ENCODE assay signal across 20 cellular contexts in the genomic region with DNA sequence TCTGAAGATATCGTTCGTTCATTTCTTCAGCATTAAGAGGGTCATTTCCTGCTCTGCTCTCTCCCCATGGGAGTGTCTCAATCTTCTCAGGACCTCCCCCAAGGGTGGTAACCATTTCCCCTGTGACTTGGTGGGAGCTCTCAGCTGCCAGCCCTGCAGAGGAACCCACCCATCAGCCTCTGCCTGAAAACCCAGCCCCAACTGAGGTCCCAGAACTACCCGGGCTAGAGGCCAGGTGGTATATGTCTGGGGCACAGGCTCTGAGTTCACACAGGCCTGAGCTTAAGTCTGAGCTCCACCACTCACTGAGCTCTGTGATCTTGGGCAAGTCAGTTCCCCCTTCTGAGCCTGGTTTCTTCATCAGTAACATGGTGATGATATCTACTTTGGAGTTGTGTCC. TPM values are rescaled to one million over a fixed set of nuclear protein-coding genes. Genes with fewer than 3 reads are reported as not detected.
DNase-seq lines count a peak whose midpoint lies in the region; ATAC-seq, FAIRE-seq and TF ChIP-seq lines count a peak whose summit lies in the region.
"Had no signal": no experiment of that assay in that cellular context is flagged by ENCODE, and none has a peak within 500 bp of the region (broad histone marks: within the 10 kb centered on the region; RNA-seq: fewer than 3 reads in every experiment).

No MANE protein-coding gene starts in this region.

- H3K79me2 ChIP-seq in Karpas-422 (ENCODE audit: low read length) (no peaks in the 10 kb centered on the region), HepG2 (ENCODE audit: insufficient read depth, low read length) (no peaks in the 10 kb centered on the region)

- no peaks in the 10 kb centered on the region for H3K9me2 ChIP-seq in Karpas-422 (replicated peaks; ENCODE audit: insufficient read depth, low read length)

- no peaks in the 10 kb centered on the region for H3K36me3 ChIP-seq in BLaER1 treated with 17β-estradiol and CSF1 and Interleukin-3, amounts not matched to agents 10 nM and 100 nM
- no peaks in the 10 kb centered on the region for H3K36me3 ChIP-seq in Karpas-422 (ENCODE audit: insufficient read depth, low read length)
- no peaks in the 10 kb centered on the region for H3K36me3 ChIP-seq in HepG2 (replicated peaks in 1 of 2; ENCODE audit: control insufficient read depth in 1 of 2, insufficient read depth in 2 of 2, low read length in 2 of 2)
- no peaks in the 10 kb centered on the region for H3K36me3 ChIP-seq in spleen

- H3K27me3 ChIP-seq in BLaER1 treated with 17β-estradiol and CSF1 and Interleukin-3, amounts not matched to agents 10 nM and 100 nM: no peaks in the 10 kb centered on the region
- H3K27me3 ChIP-seq in Karpas-422 (ENCODE audit: low read length): no peaks in the 10 kb centered on the region
- peaks cover 1 to 15% of the 10 kb centered on the region in 2 experiments; a peak in 4 of 5 replicates for H3K27me3 ChIP-seq in HepG2 (ENCODE audit: control insufficient read depth in 1 of 2, insufficient read depth in 2 of 2, low read length in 2 of 2)
- H3K27me3 ChIP-seq in spleen (replicated peaks in 1 of 7): peaks cover 0 to 6% (median 0%) of the 10 kb centered on the region in 7 donors

- ATAC-seq in HepG2: 0 out of 3 replicates have a peak, but pooled peaks have one; percentile 10
- no peak for ATAC-seq in HG02763 (IDR thresholded peaks at IDR 0.05; ENCODE audit: unreplicated experiment)

- H3K9ac ChIP-seq in BLaER1 treated with 17β-estradiol and CSF1 and Interleukin-3, amounts not matched to agents 10 nM and 100 nM: 0 out of 22 replicates have a peak overlapping the region, but pooled peaks of 2 of the 11 experiments have one; percentile 2 to 13
- H3K9ac ChIP-seq in Karpas-422 (ENCODE audit: low read length) (peak overlapping the region; percentile 13; the same call in 1 of the 2 replicates), HepG2 (ENCODE audit: insufficient read depth, low read depth, low read length) (no peak overlapping the region)

- intact Hi-C loops in HepG2 (cut with micrococcal nuclease; ENCODE audit: unreplicated experiment) (no loop called here), spleen (cut with DNase I; ENCODE audit: low total_unique reads) (no loop called here)

- H3K9me3 ChIP-seq in BLaER1 treated with 17β-estradiol and CSF1 and Interleukin-3, amounts not matched to agents 10 nM and 100 nM (replicated peaks in 1 of 11): no peaks in the 10 kb centered on the region
- no peaks in the 10 kb centered on the region for H3K9me3 ChIP-seq in Karpas-422 (ENCODE audit: low read length)
- H3K9me3 ChIP-seq in HepG2 (ENCODE audit: low read length): no peaks in the 10 kb centered on the region
- H3K9me3 ChIP-seq in spleen: no peaks in the 10 kb centered on the region

- DNase-seq in Karpas-422 (peak; percentile 71), HepG2 (ENCODE audit: low spot score) (no peak), spleen (peak; percentile 41), NCI-H510A (lab: John Stamatoyannopoulos, UW) (no peak), NCI-H2227 treated with DMSO at 0.1 percent for 48 hours (lab: John Stamatoyannopoulos, UW) (no peak)
- DNase-seq: C1 segment of cervical spinal cord, MM.1S, NCI-H1694 treated with DMSO at 0.1 percent for 48 hours, NCI-H2107, NCI-H524 treated with DMSO at 0.1 percent for 48 hours, PC-9 had no signal

- POLR2A ChIA-PET in HepG2 (lab: Yijun Ruan, JAX): no interaction called here

- H3K4me2 ChIP-seq in BLaER1 treated with 17β-estradiol and CSF1 and Interleukin-3, amounts not matched to agents 10 nM and 100 nM: peak overlapping the region in 10 of 11 experiments; percentile 9 to 72 (median 58); a peak in 18 of 22 replicates
- peak overlapping the region; percentile 38 for H3K4me2 ChIP-seq in Karpas-422 (ENCODE audit: low read depth, low read length, poor library complexity, severe bottlenecking)
- no peak overlapping the region for H3K4me2 ChIP-seq in HepG2 (ENCODE audit: low read depth, low read length)
- H3K4me2 ChIP-seq: PC-9 had no signal

- peaks cover 0 to 4% (median 0%) of the 10 kb centered on the region in 11 experiments; a peak in 2 of 22 replicates for H4K20me1 ChIP-seq in BLaER1 treated with 17β-estradiol and CSF1 and Interleukin-3, amounts not matched to agents 10 nM and 100 nM
- H4K20me1 ChIP-seq in Karpas-422 (ENCODE audit: insufficient read depth, low read depth, low read length) (no peaks in the 10 kb centered on the region), HepG2 (ENCODE audit: insufficient read depth, low read length) (no peaks in the 10 kb centered on the region)

- CTCF ChIA-PET in HepG2 (lab: Yijun Ruan, JAX; ENCODE audit: low intra/inter-chr PET ratio, low total read pairs): interaction anchor here (0.7 kb wide), 1 partner anchor 223 kb away, joined by 3 read pairs; no protein-coding TSS in a partner anchor

- H3K4me3 ChIP-seq in BLaER1 treated with 17β-estradiol and CSF1 and Interleukin-3, amounts not matched to agents 10 nM and 100 nM: no peak overlapping the region
- H3K4me3 ChIP-seq in Karpas-422 (ENCODE audit: low read length) (no peak overlapping the region), HepG2 (replicated peaks in 1 of 3; ENCODE audit: insufficient read depth in 1 of 3, low read depth in 2 of 3, low read length in 3 of 3) (no peak overlapping the region), spleen (no peak overlapping the region)
- H3K4me3 ChIP-seq: PC-9, SK-N-MC had no signal

- no peak for FAIRE-seq in HepG2 (lab: Jason Lieb, UNC)
- FAIRE-seq: G401.6, H54, HTR-8/SVneo had no signal

- in situ Hi-C loops in HepG2 (cut with HindIII; ENCODE audit: extremely low pct_ligation_motif_present, low pct_unique_long_range_greater_than_20kb): loop anchor here (10.0 kb wide), 1 partner anchor 219 kb away; no protein-coding TSS in a partner anchor

- BruUV-seq in HepG2 (replicated peaks; lab: Mats Ljungman, UMichigan): no TSS peak

- H3K27ac ChIP-seq in BLaER1 treated with 17β-estradiol and CSF1 and Interleukin-3, amounts not matched to agents 10 nM and 100 nM: peak overlapping the region in 4 of 11 experiments; percentile 2 to 42 (median 22); a peak in 3 of 22 replicates
- H3K27ac ChIP-seq in Karpas-422 (ENCODE audit: low read length) (no peak overlapping the region), HepG2 (ENCODE audit: extremely low read length, insufficient read depth, low read length) (no peak overlapping the region), spleen (no peak overlapping the region)
- H3K27ac ChIP-seq: HL-60, PC-9, SK-N-MC had no signal

- H2AFZ ChIP-seq in Karpas-422 (ENCODE audit: low read length) (no peak overlapping the region), HepG2 (ENCODE audit: low read length) (no peak overlapping the region)
- H2AFZ ChIP-seq: PC-9 had no signal

- TF ChIP-seq POLR2A in HepG2 (IDR thresholded peaks at IDR 0.05; ENCODE audit: insufficient read depth in 1 of 2, low read depth in 2 of 2, low read length in 2 of 2) (no peak), spleen (IDR thresholded peaks at IDR 0.05) (no peak)

- TF ChIP-seq RAD21 in HepG2 (CRISPR knock-in tag; IDR thresholded peaks at IDR 0.05): no peak

- TF ChIP-seq CTCF in HepG2 (CRISPR knock-in tag; IDR thresholded peaks at IDR 0.05): no peak
- TF ChIP-seq CTCF in spleen (IDR thresholded peaks at IDR 0.05 in 8 of 11, conservative IDR thresholded peaks at IDR 0.05 in 3 of 11): no peak

- no peak for TF ChIP-seq EP300 in HepG2 (IDR thresholded peaks at IDR 0.05; ENCODE audit: low read depth in 2 of 2, low read length in 2 of 2)
- TF ChIP-seq EP300 in HepG2 (CRISPR knock-in tag; IDR thresholded peaks at IDR 0.05; ENCODE audit: borderline replicate concordance): no peak

- WGBS in HepG2 (ENCODE audit: low lambda C conversion rate): 66% methylated on average over 3 of the region's 3 CpGs
- 45 to 72% (median 62%) methylated on average over 3 of the region's 3 CpGs for WGBS in spleen, 5 donors

- peaks cover 0 to 36% (median 31%) of the 10 kb centered on the region in 10 experiments; a peak in 17 of 20 replicates for H3K4me1 ChIP-seq in BLaER1 treated with 17β-estradiol and CSF1 and Interleukin-3, amounts not matched to agents 10 nM and 100 nM
- H3K4me1 ChIP-seq in Karpas-422 (ENCODE audit: low read length) (peaks cover 40% of the 10 kb centered on the region), HepG2 (ENCODE audit: insufficient read depth, low read length) (peaks cover 69% of the 10 kb centered on the region), spleen (no peaks in the 10 kb centered on the region)

TF ChIP-seq in HepG2, 621 proteins besides CTCF, POLR2A, EP300 and RAD21 (continues in another document):
- no peak for TF ChIP-seq SRY (CRISPR knock-in tag; IDR thresholded peaks at IDR 0.05)

RNA-seq across cellular contexts. Expression of a gene that starts 10.0 kb away (rescaled TPM):
- 0.11 and 0.22 TPM in 2 replicates for total RNA-seq in Karpas-422 (2014; rRNA removed; shearing (Covaris generic); ENCODE audit: low replicate concordance)
- total RNA-seq in HepG2 (2016; rRNA removed; fragmentation: Illumina TruSeq; extraction: Trizol) (1.1 and 1.5 TPM in 2 replicates), spleen (1 to 10 TPM in 1 of 7 donors, under 1 TPM in 4, not detected in 2; 0.20 to 1.5 (median 0.34) TPM)
- 0.30 and 0.35 TPM in 2 replicates for total RNA-seq in HepG2 (2016; cell fraction: cytosol; rRNA removed; fragmentation: Illumina TruSeq; extraction: Trizol; ENCODE audit: low read depth)
- 0.62 and 1.7 TPM in 2 replicates for total RNA-seq in HepG2 (2016; cell fraction: insoluble cytoplasmic fraction; rRNA removed; fragmentation: Illumina TruSeq; extraction: Trizol)
- total RNA-seq in HepG2 (2016; cell fraction: membrane; rRNA removed; fragmentation: Illumina TruSeq; extraction: Trizol): 1.3 and 1.6 TPM in 2 replicates
- total RNA-seq in HepG2 (2016; cell fraction: nucleus; rRNA removed; fragmentation: Illumina TruSeq; extraction: Trizol): 2.9 and 3.0 TPM in 2 replicates
- polyA plus RNA-seq in HepG2 (2011; rRNA removed) (2.3 and 4.0 TPM in 2 replicates), spleen (under 1 TPM; 0.02 to 0.22 (median 0.08) TPM)
- polyA plus RNA-seq in HepG2 (2011; cell fraction: cytosol; rRNA removed): 1.5 and 2.5 TPM in 2 replicates
- 8.9 and 11.7 TPM in 2 replicates for polyA plus RNA-seq in HepG2 (2011; cell fraction: nucleus; rRNA removed)
- 5.0 and 8.8 TPM in 2 replicates for polyA plus RNA-seq in HepG2 (2012)
- 0.29 and 0.54 TPM in 2 replicates for polyA plus RNA-seq in HepG2 (2016; cell fraction: cytosol; fragmentation: Illumina TruSeq; extraction: Trizol; ENCODE audit: low read depth)
- polyA plus RNA-seq in HepG2 (2016; cell fraction: insoluble cytoplasmic fraction; fragmentation: Illumina TruSeq; extraction: Trizol; ENCODE audit: low read depth): 0.86 and 1.1 TPM in 2 replicates
- 0.66 and 0.84 TPM in 2 replicates for polyA plus RNA-seq in HepG2 (2016; cell fraction: membrane; fragmentation: Illumina TruSeq; extraction: Trizol; ENCODE audit: low read depth)
- 2.6 and 4.2 TPM in 2 replicates for polyA plus RNA-seq in HepG2 (2016; cell fraction: nucleus; fragmentation: Illumina TruSeq; extraction: Trizol; ENCODE audit: insufficient read depth, low read depth)
- 5.2 TPM in 1 of 2 replicates, not detected in the other for polyA minus RNA-seq in HepG2 (2011; rRNA and poly(A)+ RNA removed; ENCODE audit: low replicate concordance)
- polyA minus RNA-seq in HepG2 (2011; cell fraction: cytosol; rRNA and poly(A)+ RNA removed): 1.8 and 4.1 TPM in 2 replicates
- polyA minus RNA-seq in HepG2 (2011; cell fraction: nucleus; rRNA and poly(A)+ RNA removed): 9.0 and 11.7 TPM in 2 replicates
- total RNA-seq: LHCN-M2, PC-9 had no signal
- polyA plus RNA-seq: IgD-negative memory B cell had no signal

Comparison
In these comparisons a context has a peak if more than half of its experiments do, and no peak if none do; other contexts are left out.
1. DNase-seq: peak in Karpas-422 (single experiment) and spleen (single experiment); none in HepG2 (single experiment), NCI-H510A (single experiment) and NCI-H2227 treated with DMSO at 0.1 percent for 48 hours (single experiment).